ENCODE assay signal across 21 cellular contexts in genomic region chr22:48356731-48357130, GRCh38.
"Had no signal": no experiment of that assay in that cellular context is flagged by ENCODE, and none has a peak within 500 bp of the region (broad histone marks: within the 10 kb centered on the region; RNA-seq: fewer than 3 reads in every experiment).

No MANE protein-coding gene starts in this region.

- H3K36me3 ChIP-seq: colonic mucosa, esophagus muscularis mucosa, gastroesophageal sphincter, prostate gland, right atrium auricular region, stomach, tibial artery had no signal

- FAIRE-seq: endothelial cell of umbilical vein had no signal

- ATAC-seq: foreskin keratinocyte; gastroesophageal sphincter; natural killer cell; sciatic nerve; stimulated activated effector memory CD8-positive, alpha-beta T cell treated with anti-CD3 and anti-CD28 coated beads, Interleukin-12 subunit alpha, Interleukin-12 subunit beta, amount 100 ng/mL, for 72 hours had no signal

- H3K4me1 ChIP-seq: colonic mucosa, esophagus muscularis mucosa, foreskin keratinocyte, gastroesophageal sphincter, prostate gland, right atrium auricular region, stomach, testis, tibial artery had no signal

- H3K9me3 ChIP-seq: colonic mucosa, esophagus muscularis mucosa, gastroesophageal sphincter, prostate gland, right atrium auricular region, stomach, testis, tibial artery had no signal

- H3K27me3 ChIP-seq: colonic mucosa, foreskin keratinocyte, right atrium auricular region, testis had no signal

- H3K27ac ChIP-seq: colonic mucosa, esophagus muscularis mucosa, foreskin keratinocyte, gastroesophageal sphincter, prostate gland, right atrium auricular region, stomach, testis, tibial artery had no signal

- H3K4me3 ChIP-seq: colonic mucosa, esophagus muscularis mucosa, gastroesophageal sphincter, lung, prostate gland, right atrium auricular region, stomach, testis, tibial artery had no signal

- DNase-seq: colonic mucosa; effector memory CD4-positive, alpha-beta T cell; foreskin keratinocyte; hypothalamus; immature natural killer cell; islet precursor cell; natural killer cell; stimulated activated CD4-positive, alpha-beta T cell treated with anti-CD3 and anti-CD28 coated beads, Interleukin-2, amount 100 ng/mL, for 24 hours; stimulated activated CD4-positive, alpha-beta T cell treated with anti-CD3 and anti-CD28 coated beads, Interleukin-4, amount 100 ng/mL, for 24 hours; stimulated activated naive CD4-positive, alpha-beta T cell treated with Interleukin-2 at 50 U/mL for 16 hours; stomach; testis; tibial artery had no signal
